Comparison of ENCODE assay signal across 1 cellular context in the genomic region with DNA sequence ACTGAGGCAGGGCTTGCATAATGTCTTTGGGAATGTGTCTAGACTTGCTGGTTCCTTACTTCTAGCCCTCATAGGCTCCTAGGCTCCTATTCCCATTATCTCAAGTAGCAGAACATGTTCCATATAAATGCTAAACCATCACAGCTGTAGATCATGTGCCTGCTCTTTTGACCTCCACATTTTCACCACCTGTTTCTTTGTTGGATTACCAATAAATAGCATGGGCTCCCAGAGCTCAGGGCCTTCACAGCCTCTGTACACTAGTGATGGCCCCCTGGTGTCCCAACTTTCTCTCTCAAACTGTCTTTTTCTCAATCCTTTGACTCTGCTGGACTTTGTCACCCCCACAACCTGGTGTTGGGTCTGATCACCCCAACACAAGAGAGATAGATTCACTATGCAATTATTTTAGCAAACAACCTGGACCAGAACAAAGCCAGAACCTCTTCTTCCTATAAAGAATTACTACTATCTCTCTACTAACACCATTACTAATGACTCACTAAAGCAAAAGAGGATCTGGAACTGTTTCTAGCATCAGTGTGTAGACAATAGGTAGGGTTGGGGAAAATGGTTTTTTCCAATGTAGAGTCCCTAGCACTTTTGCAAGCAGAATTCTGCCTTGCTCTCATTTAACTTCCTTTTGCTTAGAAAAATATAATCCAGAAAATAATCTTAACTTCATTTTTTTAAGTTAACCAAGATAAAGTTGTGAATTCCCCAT.
TF ChIP-seq lines count a peak whose summit lies in the region.

No MANE protein-coding gene starts in this region.

TF ChIP-seq in IMR-90, 13 proteins besides CTCF, POLR2A, EP300 and RAD21 (continued from another document):
- TF ChIP-seq, protein P1, sequence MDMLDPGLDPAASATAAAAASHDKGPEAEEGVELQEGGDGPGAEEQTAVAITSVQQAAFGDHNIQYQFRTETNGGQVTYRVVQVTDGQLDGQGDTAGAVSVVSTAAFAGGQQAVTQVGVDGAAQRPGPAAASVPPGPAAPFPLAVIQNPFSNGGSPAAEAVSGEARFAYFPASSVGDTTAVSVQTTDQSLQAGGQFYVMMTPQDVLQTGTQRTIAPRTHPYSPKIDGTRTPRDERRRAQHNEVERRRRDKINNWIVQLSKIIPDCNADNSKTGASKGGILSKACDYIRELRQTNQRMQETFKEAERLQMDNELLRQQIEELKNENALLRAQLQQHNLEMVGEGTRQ (IDR thresholded peaks at IDR 0.05; ENCODE audit: low read depth, low read length), result no peak
- TF ChIP-seq RCOR1 (IDR thresholded peaks at IDR 0.05; ENCODE audit: insufficient replicate concordance, low read length) (no peak), MXI1 (IDR thresholded peaks at IDR 0.05; ENCODE audit: borderline replicate concordance, low read depth, low read length) (no peak), NFE2L2 (IDR thresholded peaks at IDR 0.05; ENCODE audit: low read depth, low read length) (no peak), CHD1 (IDR thresholded peaks at IDR 0.05; ENCODE audit: low read depth, low read length) (no peak)
- TF ChIP-seq, protein P2, sequence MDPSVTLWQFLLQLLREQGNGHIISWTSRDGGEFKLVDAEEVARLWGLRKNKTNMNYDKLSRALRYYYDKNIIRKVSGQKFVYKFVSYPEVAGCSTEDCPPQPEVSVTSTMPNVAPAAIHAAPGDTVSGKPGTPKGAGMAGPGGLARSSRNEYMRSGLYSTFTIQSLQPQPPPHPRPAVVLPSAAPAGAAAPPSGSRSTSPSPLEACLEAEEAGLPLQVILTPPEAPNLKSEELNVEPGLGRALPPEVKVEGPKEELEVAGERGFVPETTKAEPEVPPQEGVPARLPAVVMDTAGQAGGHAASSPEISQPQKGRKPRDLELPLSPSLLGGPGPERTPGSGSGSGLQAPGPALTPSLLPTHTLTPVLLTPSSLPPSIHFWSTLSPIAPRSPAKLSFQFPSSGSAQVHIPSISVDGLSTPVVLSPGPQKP (IDR thresholded peaks at IDR 0.05; ENCODE audit: borderline replicate concordance, low read depth, low read length), result no peak
